In genomic region chr20:18157102-18157501, GRCh38 we compare ENCODE assay signal across 29 cellular contexts.
"Had no signal": no experiment of that assay in that cellular context is flagged by ENCODE, and none has a peak within 500 bp of the region (broad histone marks: within the 10 kb centered on the region; RNA-seq: fewer than 3 reads in every experiment).

No MANE protein-coding gene starts in this region.

- H3K4me3 Mint-ChIP-seq: immature natural killer cell; memory B cell; naive thymus-derived CD4-positive, alpha-beta T cell; natural killer cell treated with Interleukin-12 subunit alpha and Interleukin-12 subunit beta and Interleukin-15 and Interleukin-18, amount 100 ng/mL, for 72 hours; stimulated activated memory B cell treated with anti-CD40 and anti-IgM and Interleukin-4, amounts not matched to agents 10 μg/mL and 1 μg/mL and 100 μg/mL, for 72 hours; stimulated activated naive CD8-positive, alpha-beta T cell treated with anti-CD3 and anti-CD28 coated beads, Interleukin-15, amount 100 ng/mL, for 72 hours; type B pancreatic cell had no signal

- ATAC-seq: mucosa of descending colon; naive thymus-derived CD4-positive, alpha-beta T cell; natural killer cell treated with Interleukin-12 subunit alpha and Interleukin-12 subunit beta and Interleukin-15 and Interleukin-18, amount 100 ng/mL, for 72 hours; right cardiac atrium; stimulated activated memory B cell treated with anti-CD40 and anti-IgM and Interleukin-4, amounts not matched to agents 10 μg/mL and 1 μg/mL and 100 μg/mL, for 72 hours; stimulated activated naive CD8-positive, alpha-beta T cell treated with anti-CD3 and anti-CD28 coated beads, Interleukin-15, amount 100 ng/mL, for 72 hours had no signal

- H3K27ac Mint-ChIP-seq: memory B cell; natural killer cell treated with Interleukin-12 subunit alpha and Interleukin-12 subunit beta and Interleukin-15 and Interleukin-18, amount 100 ng/mL, for 72 hours; stimulated activated memory B cell treated with anti-CD40 and anti-IgM and Interleukin-4, amounts not matched to agents 10 μg/mL and 1 μg/mL and 100 μg/mL, for 72 hours; stimulated activated naive CD8-positive, alpha-beta T cell treated with anti-CD3 and anti-CD28 coated beads, Interleukin-15, amount 100 ng/mL, for 72 hours; type B pancreatic cell had no signal

- H3K36me3 ChIP-seq: ovary had no signal

- H3K9me3 Mint-ChIP-seq: immature natural killer cell; memory B cell; naive thymus-derived CD4-positive, alpha-beta T cell; natural killer cell treated with Interleukin-12 subunit alpha and Interleukin-12 subunit beta and Interleukin-15 and Interleukin-18, amount 100 ng/mL, for 72 hours; stimulated activated memory B cell treated with anti-CD40 and anti-IgM and Interleukin-4, amounts not matched to agents 10 μg/mL and 1 μg/mL and 100 μg/mL, for 72 hours; stimulated activated naive CD8-positive, alpha-beta T cell treated with anti-CD3 and anti-CD28 coated beads, Interleukin-15, amount 100 ng/mL, for 72 hours; type B pancreatic cell had no signal

- H3K9me3 ChIP-seq: left ventricle myocardium inferior, mucosa of descending colon, ovary, prostate gland, sigmoid colon, spleen, tibial nerve, vagina had no signal

- H3K4me3 ChIP-seq: left ventricle myocardium inferior, lung, mucosa of descending colon, ovary, prostate gland, sigmoid colon, spleen, tibial nerve, vagina had no signal

- H3K27ac ChIP-seq: left ventricle myocardium inferior, ovary, prostate gland, sigmoid colon, spleen, tibial nerve, vagina had no signal

- H3K27me3 Mint-ChIP-seq: memory B cell; naive thymus-derived CD4-positive, alpha-beta T cell; natural killer cell treated with Interleukin-12 subunit alpha and Interleukin-12 subunit beta and Interleukin-15 and Interleukin-18, amount 100 ng/mL, for 72 hours; stimulated activated memory B cell treated with anti-CD40 and anti-IgM and Interleukin-4, amounts not matched to agents 10 μg/mL and 1 μg/mL and 100 μg/mL, for 72 hours; stimulated activated naive CD8-positive, alpha-beta T cell treated with anti-CD3 and anti-CD28 coated beads, Interleukin-15, amount 100 ng/mL, for 72 hours; type B pancreatic cell had no signal

- H3K4me1 Mint-ChIP-seq: immature natural killer cell; stimulated activated memory B cell treated with anti-CD40 and anti-IgM and Interleukin-4, amounts not matched to agents 10 μg/mL and 1 μg/mL and 100 μg/mL, for 72 hours; stimulated activated naive CD8-positive, alpha-beta T cell treated with anti-CD3 and anti-CD28 coated beads, Interleukin-15, amount 100 ng/mL, for 72 hours had no signal

- DNase-seq: hypothalamus; immature natural killer cell; kidney; left colon; left ventricle myocardium inferior; midbrain; mucosa of descending colon; naive thymus-derived CD4-positive, alpha-beta T cell; ovary; retina; right cardiac atrium; sigmoid colon; small intestine; spleen; stimulated activated CD4-positive, alpha-beta T cell treated with anti-CD3 and anti-CD28 coated beads, Interleukin-1b, Interleukin-23, amount 100 ng/mL, for 48 hours; stimulated activated CD4-positive, alpha-beta T cell treated with anti-CD3 and anti-CD28 coated beads, Interleukin-2, amount 100 ng/mL, for 48 hours; stimulated activated CD4-positive, alpha-beta T cell treated with anti-CD3 and anti-CD28 coated beads, Interleukin-4, amount 100 ng/mL, for 4 hours; stimulated activated CD8-positive, alpha-beta memory T cell treated with anti-CD3 and anti-CD28 coated beads, Interleukin-4, amount 100 ng/mL, for 48 hours; stimulated activated naive CD4-positive, alpha-beta T cell treated with Interleukin-2 at 50 U/mL for 16 hours; stimulated activated naive CD8-positive, alpha-beta T cell treated with anti-CD3 and anti-CD28 coated beads, Interleukin-15, amount 100 ng/mL, for 72 hours; substantia nigra had no signal

- H3K4me1 ChIP-seq: left ventricle myocardium inferior, prostate gland, sigmoid colon, spleen, tibial nerve, vagina had no signal
